ENCODE assay signal across 8 cellular contexts in the genomic region with DNA sequence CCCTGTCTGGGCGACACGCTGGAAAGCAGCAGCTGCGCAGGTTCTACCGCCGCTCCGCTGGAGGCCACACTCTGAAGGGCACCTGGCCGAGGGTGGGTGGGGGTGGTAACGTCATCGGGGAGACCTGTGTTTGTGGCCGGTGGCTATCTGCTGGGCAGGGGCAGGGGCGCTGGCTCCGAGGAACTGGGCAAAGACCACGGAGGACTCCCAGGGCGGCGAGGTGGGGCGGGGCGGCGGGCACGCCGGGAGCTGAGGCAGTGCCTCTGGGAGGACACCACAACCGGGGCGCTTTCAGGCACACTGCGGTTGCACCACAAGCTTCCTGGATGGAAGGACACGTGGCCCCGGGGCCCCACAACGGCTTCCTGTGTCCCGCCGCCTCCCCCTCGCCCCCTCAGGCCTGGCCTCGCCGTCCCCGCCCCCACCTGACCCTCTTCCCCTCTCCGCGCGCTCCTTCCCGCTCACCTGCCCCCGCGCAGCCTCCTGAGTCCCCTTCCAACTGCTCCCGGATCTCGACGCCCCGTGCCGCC.
DNase-seq lines count a peak whose midpoint lies in the region; ATAC-seq and TF ChIP-seq lines count a peak whose summit lies in the region.

No MANE protein-coding gene starts in this region.

- ATAC-seq in GM21360 (IDR thresholded peaks at IDR 0.05; ENCODE audit: unreplicated experiment): peak; percentile 43

- in situ Hi-C loops in astrocyte of the cerebellum (cut with HindIII; ENCODE audit: low sequenced_read_pairs): loop anchor here (25.0 kb wide), 1 partner anchor 559 kb away; a partner anchor contains a TSS

- H3K4me3 ChIP-seq in astrocyte of the cerebellum (ENCODE audit: low read depth, low read length): peak overlapping the region; percentile 54

- TF ChIP-seq CTCF in astrocyte of the cerebellum (IDR thresholded peaks at IDR 0.05; ENCODE audit: low read depth, low read length, missing control alignments): no peak

- DNase-seq in DMS153 (lab: John Stamatoyannopoulos, UW): peak; percentile 48
- peak in 64 of 76 experiments; percentile 8 to 89 (median 64) for DNase-seq in HUDEP-2 (lab: John Stamatoyannopoulos, UW; ENCODE audit: unreplicated experiment in 76 of 76)
- peak; percentile 80 for DNase-seq in T-helper 22 cell (ENCODE audit: low read depth)
- no peak for DNase-seq in astrocyte of the cerebellum (ENCODE audit: low read depth)
- DNase-seq in kidney tubule cell (ENCODE audit: low spot score): peak; percentile 89
- peak; percentile 72 to 80 for DNase-seq in stimulated activated CD4-positive, alpha-beta T cell treated with anti-CD3 and anti-CD28 coated beads, Interleukin-4, amount 100 ng/mL, for 48 hours (ENCODE audit: low read depth in 2 of 2)
- no peak for DNase-seq in NCI-H446 treated with DMSO at 0.1 percent for 48 hours (lab: John Stamatoyannopoulos, UW)

Comparison
In these comparisons a context has a peak if more than half of its experiments do, and no peak if none do; other contexts are left out.
1. DNase-seq: peak in DMS153 (single experiment), HUDEP-2 (64 of 76), T-helper 22 cell (single experiment), kidney tubule cell (single experiment) and stimulated activated CD4-positive, alpha-beta T cell treated with anti-CD3 and anti-CD28 coated beads, Interleukin-4, amount 100 ng/mL, for 48 hours (2 of 2); none in astrocyte of the cerebellum (single experiment) and NCI-H446 treated with DMSO at 0.1 percent for 48 hours (single experiment).